14 cellular contexts compared by ENCODE assay signal in the genomic region with DNA sequence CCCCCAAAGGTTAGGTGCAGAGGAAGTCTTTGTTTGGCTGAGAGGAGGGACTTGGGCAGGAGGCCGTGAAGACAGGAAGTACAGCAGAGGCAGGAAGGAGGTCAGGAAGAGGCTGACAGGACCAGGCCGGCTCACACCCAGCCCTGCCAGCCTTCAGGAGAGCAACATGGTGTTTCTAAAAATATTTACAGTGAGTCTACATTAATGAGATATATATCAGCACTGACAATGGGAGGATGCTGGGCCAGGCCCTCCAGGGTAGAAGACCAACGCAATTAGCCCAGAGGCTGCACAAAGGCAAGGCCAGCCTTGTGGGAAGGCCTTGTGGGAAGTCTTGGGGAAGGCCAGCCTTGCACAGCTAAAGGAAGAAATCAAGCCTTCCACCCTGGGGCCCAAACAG. TPM values are rescaled to one million over a fixed set of nuclear protein-coding genes. Genes with fewer than 3 reads are reported as not detected.
A peak's percentile ranks its signal among the peaks of the same experiment; 100 is the strongest.
DNase-seq lines count a peak whose midpoint lies in the region; ATAC-seq and TF ChIP-seq lines count a peak whose summit lies in the region.
"Had no signal": no experiment of that assay in that cellular context is flagged by ENCODE, and none has a peak within 500 bp of the region (broad histone marks: within the 10 kb centered on the region; RNA-seq: fewer than 3 reads in every experiment).

No MANE protein-coding gene starts in this region.

- DNase-seq in heart left ventricle (peak in 3 of 5 donors; percentile 30 to 55 (median 35)), right atrium auricular region (ENCODE audit: low spot score) (no peak), left ventricle myocardium inferior (no peak), spleen (no peak), HAP-1 (ENCODE audit: low spot score in 2 of 2) (no peak), type B pancreatic cell (ENCODE audit: extremely low spot score, unreplicated experiment) (no peak), dedifferentiated amniotic fluid mesenchymal stem cell (ENCODE audit: extremely low spot score) (no peak)
- DNase-seq: CD4-positive, alpha-beta T cell; MG63; NCI-H1092; NCI-H146; NCI-H524; SHP77 treated with DMSO at 0.1 percent for 48 hours had no signal

- H3K4me3 Mint-ChIP-seq in type B pancreatic cell, result no peak overlapping the region
- H3K4me3 Mint-ChIP-seq: CD4-positive, alpha-beta T cell had no signal

- no peak overlapping the region for H3K27ac Mint-ChIP-seq in type B pancreatic cell
- H3K27ac Mint-ChIP-seq: CD4-positive, alpha-beta T cell had no signal

- H3K36me3 ChIP-seq in heart left ventricle, result no peaks in the 10 kb centered on the region
- no peaks in the 10 kb centered on the region for H3K36me3 ChIP-seq in right atrium auricular region
- no peaks in the 10 kb centered on the region for H3K36me3 ChIP-seq in left ventricle myocardium inferior
- H3K36me3 ChIP-seq in spleen, result no peaks in the 10 kb centered on the region
- no peaks in the 10 kb centered on the region for H3K36me3 ChIP-seq in HAP-1 (replicated peaks)
- H3K36me3 ChIP-seq: MG63 had no signal

- peaks cover 4% of the 10 kb centered on the region for H3K27me3 Mint-ChIP-seq in type B pancreatic cell

- H3K27me3 ChIP-seq in heart left ventricle, result no peaks in the 10 kb centered on the region
- no peaks in the 10 kb centered on the region for H3K27me3 ChIP-seq in right atrium auricular region
- H3K27me3 ChIP-seq in left ventricle myocardium inferior (ENCODE audit: low read depth), result no peaks in the 10 kb centered on the region
- H3K27me3 ChIP-seq in spleen (replicated peaks in 1 of 7), result peaks cover 0 to 7% (median 0%) of the 10 kb centered on the region in 7 donors
- no peaks in the 10 kb centered on the region for H3K27me3 ChIP-seq in HAP-1 (ENCODE audit: low read depth)
- H3K27me3 ChIP-seq: MG63 had no signal

- no peak for TF ChIP-seq POLR2A in heart left ventricle (IDR thresholded peaks at IDR 0.05)
- no peak for TF ChIP-seq POLR2A in spleen (IDR thresholded peaks at IDR 0.05)

- in situ Hi-C loops in HAP-1 (cut with MboI; ENCODE audit: low sequenced_read_pairs), result loop anchor here (10.0 kb wide), 2 partner anchors 130 to 400 kb away; no protein-coding TSS in a partner anchor

- H3K4me1 ChIP-seq in heart left ventricle, result peaks cover 0 to 52% (median 25%) of the 10 kb centered on the region in 12 donors
- H3K4me1 ChIP-seq in right atrium auricular region, result peaks cover 0 to 21% of the 10 kb centered on the region in 2 donors
- peaks cover 52% of the 10 kb centered on the region for H3K4me1 ChIP-seq in left ventricle myocardium inferior
- H3K4me1 ChIP-seq in spleen, result peaks cover 0 to 43% (median 23%) of the 10 kb centered on the region in 6 donors
- no peaks in the 10 kb centered on the region for H3K4me1 ChIP-seq in HAP-1

- peaks cover 20% of the 10 kb centered on the region for H3K4me1 Mint-ChIP-seq in type B pancreatic cell (ENCODE audit: unreplicated experiment)

- H3K36me3 Mint-ChIP-seq in type B pancreatic cell, result no peaks in the 10 kb centered on the region

- 47 to 61% (median 53%) methylated on average over 3 of the region's 3 CpGs for WGBS in heart left ventricle, 4 donors
- WGBS in spleen, 5 donors, result 11 to 33% (median 22%) methylated on average over 3 of the region's 3 CpGs

- intact Hi-C loops in heart left ventricle (cut with DNase I) (loop anchor here in 9 of 10 donors (5.0 kb wide), 6 partner anchors 33 to 128 kb away; no protein-coding TSS in a partner anchor), left ventricle myocardium inferior (cut with micrococcal nuclease) (loop anchor here (5.0 kb wide), 1 partner anchor 118 kb away; no protein-coding TSS in a partner anchor), spleen (cut with DNase I; ENCODE audit: low total_unique reads) (loop anchor here (5.0 kb wide), 1 partner anchor 403 kb away; no protein-coding TSS in a partner anchor)

- no peak for TF ChIP-seq CTCF in heart left ventricle (IDR thresholded peaks at IDR 0.05)
- no peak for TF ChIP-seq CTCF in right atrium auricular region (IDR thresholded peaks at IDR 0.05)
- TF ChIP-seq CTCF in left ventricle myocardium inferior (IDR thresholded peaks at IDR 0.05; ENCODE audit: borderline replicate concordance), result no peak
- no peak for TF ChIP-seq CTCF in spleen (IDR thresholded peaks at IDR 0.05 in 8 of 11, conservative IDR thresholded peaks at IDR 0.05 in 3 of 11)
- TF ChIP-seq CTCF in type B pancreatic cell (conservative IDR thresholded peaks at IDR 0.05), result no peak

- H3K4me3 ChIP-seq in heart left ventricle (no peak overlapping the region), right atrium auricular region (no peak overlapping the region), left ventricle myocardium inferior (no peak overlapping the region), spleen (no peak overlapping the region), HAP-1 (no peak overlapping the region)
- H3K4me3 ChIP-seq: MG63 had no signal

- ATAC-seq in heart left ventricle, result peak in 3 of 4 donors; percentile 27 to 47 (median 29)

- H3K9me3 Mint-ChIP-seq in type B pancreatic cell, result no peaks in the 10 kb centered on the region
- H3K9me3 Mint-ChIP-seq: CD4-positive, alpha-beta T cell had no signal

- H3K27ac ChIP-seq in heart left ventricle, result peak overlapping the region in 7 of 12 donors; percentile 22 to 60 (median 53)
- no peak overlapping the region for H3K27ac ChIP-seq in right atrium auricular region
- peak overlapping the region; percentile 55 for H3K27ac ChIP-seq in left ventricle myocardium inferior (replicated peaks)
- peak overlapping the region in 6 of 8 donors; percentile 39 to 77 (median 45) for H3K27ac ChIP-seq in spleen

- H3K9me3 ChIP-seq in heart left ventricle (no peaks in the 10 kb centered on the region), right atrium auricular region (no peaks in the 10 kb centered on the region), left ventricle myocardium inferior (replicated peaks) (no peaks in the 10 kb centered on the region), spleen (no peaks in the 10 kb centered on the region), HAP-1 (no peaks in the 10 kb centered on the region)
- H3K9me3 ChIP-seq: MG63 had no signal

TF ChIP-seq in PFSK-1, 5 proteins besides CTCF, POLR2A, EP300 and RAD21:
- TF ChIP-seq POLR2AphosphoS5 (IDR thresholded peaks at IDR 0.05; ENCODE audit: low read depth, low read length) (no peak), SIN3A (IDR thresholded peaks at IDR 0.05; ENCODE audit: borderline replicate concordance, insufficient read depth, low read length) (no peak), FOXP2 (optimal IDR thresholded peaks at IDR 0.05; ENCODE audit: borderline replicate concordance, extremely low read depth, extremely low read length, insufficient read depth) (peak; percentile 63), TAF1 (IDR thresholded peaks at IDR 0.05; ENCODE audit: borderline replicate concordance, insufficient read depth, low read length) (no peak)
- TF ChIP-seq, protein P1, sequence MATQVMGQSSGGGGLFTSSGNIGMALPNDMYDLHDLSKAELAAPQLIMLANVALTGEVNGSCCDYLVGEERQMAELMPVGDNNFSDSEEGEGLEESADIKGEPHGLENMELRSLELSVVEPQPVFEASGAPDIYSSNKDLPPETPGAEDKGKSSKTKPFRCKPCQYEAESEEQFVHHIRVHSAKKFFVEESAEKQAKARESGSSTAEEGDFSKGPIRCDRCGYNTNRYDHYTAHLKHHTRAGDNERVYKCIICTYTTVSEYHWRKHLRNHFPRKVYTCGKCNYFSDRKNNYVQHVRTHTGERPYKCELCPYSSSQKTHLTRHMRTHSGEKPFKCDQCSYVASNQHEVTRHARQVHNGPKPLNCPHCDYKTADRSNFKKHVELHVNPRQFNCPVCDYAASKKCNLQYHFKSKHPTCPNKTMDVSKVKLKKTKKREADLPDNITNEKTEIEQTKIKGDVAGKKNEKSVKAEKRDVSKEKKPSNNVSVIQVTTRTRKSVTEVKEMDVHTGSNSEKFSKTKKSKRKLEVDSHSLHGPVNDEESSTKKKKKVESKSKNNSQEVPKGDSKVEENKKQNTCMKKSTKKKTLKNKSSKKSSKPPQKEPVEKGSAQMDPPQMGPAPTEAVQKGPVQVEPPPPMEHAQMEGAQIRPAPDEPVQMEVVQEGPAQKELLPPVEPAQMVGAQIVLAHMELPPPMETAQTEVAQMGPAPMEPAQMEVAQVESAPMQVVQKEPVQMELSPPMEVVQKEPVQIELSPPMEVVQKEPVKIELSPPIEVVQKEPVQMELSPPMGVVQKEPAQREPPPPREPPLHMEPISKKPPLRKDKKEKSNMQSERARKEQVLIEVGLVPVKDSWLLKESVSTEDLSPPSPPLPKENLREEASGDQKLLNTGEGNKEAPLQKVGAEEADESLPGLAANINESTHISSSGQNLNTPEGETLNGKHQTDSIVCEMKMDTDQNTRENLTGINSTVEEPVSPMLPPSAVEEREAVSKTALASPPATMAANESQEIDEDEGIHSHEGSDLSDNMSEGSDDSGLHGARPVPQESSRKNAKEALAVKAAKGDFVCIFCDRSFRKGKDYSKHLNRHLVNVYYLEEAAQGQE (IDR thresholded peaks at IDR 0.05; ENCODE audit: insufficient read depth in 1 of 2, low read depth in 2 of 2, low read length in 2 of 2), result no peak; a peak in 1 of 4 replicates

RNA-seq across cellular contexts. Expression of gene APLNR, which starts 7.9 kb away (rescaled TPM):
- 10 to 100 TPM in 4 of 9 donors, 1 to 10 TPM in 5; 5.7 to 63.3 (median 9.9) TPM for total RNA-seq in heart left ventricle
- polyA plus RNA-seq in heart left ventricle, result 1 to 10 TPM; 1.1 to 8.9 TPM
- total RNA-seq in right atrium auricular region, result 10 to 100 TPM in 1 of 2 donors, 1 to 10 TPM in 1; 6.3 to 13.6 TPM
- polyA plus RNA-seq in PFSK-1 (2012; ENCODE audit: insufficient read length, low read depth), result 0.20 TPM
- 8.5 TPM for total RNA-seq in left ventricle myocardium inferior
- 100 to 1,000 TPM in 5 of 7 donors, 10 to 100 TPM in 2; 55.9 to 319 (median 155) TPM for total RNA-seq in spleen
- polyA plus RNA-seq in spleen, result 10 to 100 TPM in 2 of 3 donors, 1 to 10 TPM in 1; 3.0 to 38.6 (median 10.8) TPM
- total RNA-seq in type B pancreatic cell (ENCODE audit: low replicate concordance), result 0.36 and 2.0 TPM in 2 replicates
- total RNA-seq: CD4-positive, alpha-beta T cell had no signal

Comparison
In these comparisons a context has a peak if more than half of its experiments do, and no peak if none do; other contexts are left out.
1. DNase-seq: peak in heart left ventricle (3 of 5); none in right atrium auricular region (single experiment), left ventricle myocardium inferior (single experiment), spleen (single experiment), HAP-1 (0 of 2), type B pancreatic cell (single experiment) and dedifferentiated amniotic fluid mesenchymal stem cell (single experiment).
2. H3K27ac ChIP-seq: peak in heart left ventricle (7 of 12), left ventricle myocardium inferior (single experiment) and spleen (6 of 8); none in right atrium auricular region (0 of 2).